In genomic region chr5:775960-776861, GRCh38 we compare ENCODE assay signal across 16 cellular contexts. TPM values are rescaled to one million over a fixed set of nuclear protein-coding genes. Genes with fewer than 3 reads are reported as not detected.
A peak's percentile ranks its signal among the peaks of the same experiment; 100 is the strongest.
DNase-seq lines count a peak whose midpoint lies in the region; ATAC-seq and TF ChIP-seq lines count a peak whose summit lies in the region.
"Had no signal": no experiment of that assay in that cellular context is flagged by ENCODE, and none has a peak within 500 bp of the region (broad histone marks: within the 10 kb centered on the region; RNA-seq: fewer than 3 reads in every experiment).

No MANE protein-coding gene starts in this region.

- H3K4me3 ChIP-seq in esophagus muscularis mucosa: no peak overlapping the region
- H3K4me3 ChIP-seq in psoas muscle: peak overlapping the region; percentile 34

- ATAC-seq in psoas muscle: peak in 1 of 4 donors; percentile 2
- ATAC-seq: stimulated activated naive CD8-positive, alpha-beta T cell treated with anti-CD3 and anti-CD28 coated beads, Interleukin-15, Interleukin-2, amounts not matched to agents 100 U/mL and 50 U/mL, for 24 hours had no signal

- TF ChIP-seq EP300 in esophagus muscularis mucosa (IDR thresholded peaks at IDR 0.05): no peak

- H3K27me3 ChIP-seq in esophagus muscularis mucosa (no peaks in the 10 kb centered on the region), psoas muscle (ENCODE audit: insufficient read depth in 3 of 3, low read length in 2 of 3) (no peaks in the 10 kb centered on the region)

- in situ Hi-C loops in GM13976 (cut with MboI; ENCODE audit: low sequenced_read_pairs, unreplicated experiment): no loop called here

- H3K27ac ChIP-seq in esophagus muscularis mucosa (replicated peaks in 1 of 4): no peak overlapping the region
- H3K27ac ChIP-seq in psoas muscle: no peak overlapping the region

- TF ChIP-seq POLR2A in esophagus muscularis mucosa (IDR thresholded peaks at IDR 0.05; ENCODE audit: low read depth): no peak

- peak; percentile 49 for DNase-seq in NCI-H748 (lab: John Stamatoyannopoulos, UW; ENCODE audit: unreplicated experiment)
- DNase-seq in NCI-H748 treated with DMSO at 0.1 percent for 48 hours (lab: John Stamatoyannopoulos, UW): no peak
- DNase-seq in GM13976 (ENCODE audit: low spot score): peak; percentile 44
- peak; percentile 50 for DNase-seq in esophagus muscularis mucosa (ENCODE audit: extremely low spot score)
- DNase-seq in psoas muscle: peak in 1 of 2 donors; percentile 25
- DNase-seq in A172 (ENCODE audit: low spot score): no peak
- no peak for DNase-seq in NCI-H2196 treated with DMSO at 0.1 percent for 48 hours (lab: John Stamatoyannopoulos, UW; ENCODE audit: unreplicated experiment)
- DNase-seq in NCI-H526 treated with DMSO at 0.1 percent for 48 hours (lab: John Stamatoyannopoulos, UW): no peak
- DNase-seq: activated naive CD4-positive, alpha-beta T cell treated with anti-CD3 and anti-CD28 coated beads, Interleukin-2, amount 50 U/mL, for 16 hours; CD8-positive, alpha-beta memory T cell; effector memory CD4-positive, alpha-beta T cell; NCI-H2081; NCI-H82; stimulated activated naive CD8-positive, alpha-beta T cell treated with anti-CD3 and anti-CD28 coated beads, Interleukin-15, Interleukin-2, amounts not matched to agents 100 U/mL and 50 U/mL, for 24 hours had no signal

- intact Hi-C loops in esophagus muscularis mucosa (cut with DNase I): no loop called here
- intact Hi-C loops in psoas muscle (cut with DNase I): no loop called here

- 87% methylated on average over 19 of the region's 20 CpGs for WGBS in esophagus muscularis mucosa
- WGBS in psoas muscle, 3 donors: 89 to 92% (median 90%) methylated on average over 17 to 20 of the region's 20 CpGs

- peaks cover 0 to 18% (median 0%) of the 10 kb centered on the region in 4 donors for H3K36me3 ChIP-seq in esophagus muscularis mucosa
- no peaks in the 10 kb centered on the region for H3K36me3 ChIP-seq in psoas muscle (ENCODE audit: insufficient read depth in 1 of 2, low read depth in 1 of 2)

- no peak for TF ChIP-seq CTCF in GM13976 (IDR thresholded peaks at IDR 0.05; ENCODE audit: borderline replicate concordance, control extremely low read depth, extremely low read depth, insufficient read depth, missing control alignments)
- TF ChIP-seq CTCF in esophagus muscularis mucosa (IDR thresholded peaks at IDR 0.05): no peak
- TF ChIP-seq CTCF in psoas muscle (IDR thresholded peaks at IDR 0.05): no peak

- peaks cover 6 to 48% (median 13%) of the 10 kb centered on the region in 4 donors for H3K4me1 ChIP-seq in esophagus muscularis mucosa
- peaks cover 5% of the 10 kb centered on the region for H3K4me1 ChIP-seq in psoas muscle

- H3K9me3 ChIP-seq in esophagus muscularis mucosa (no peaks in the 10 kb centered on the region), psoas muscle (no peaks in the 10 kb centered on the region)

RNA-seq across cellular contexts. Expression of gene ZDHHC11B, which starts 8.3 kb away (rescaled TPM):
- total RNA-seq in esophagus muscularis mucosa (10 to 100 TPM in 1 of 4 donors, 1 to 10 TPM in 3; 2.2 to 11.7 (median 6.2) TPM), psoas muscle (1 to 10 TPM in 3 of 4 donors, under 1 TPM in 1; 0.99 to 7.4 (median 2.8) TPM)
- polyA plus RNA-seq in psoas muscle: 1 to 10 TPM in 1 of 3 donors, under 1 TPM in 2; 0.38 to 1.3 (median 0.55) TPM
- total RNA-seq in A172 (2014; rRNA removed; shearing (Covaris generic)): 0.26 and 2.3 TPM in 2 replicates
- total RNA-seq: lung microvascular endothelial cell, MCF 10A had no signal
- polyA plus RNA-seq: CD8-positive, alpha-beta memory T cell had no signal

Comparison
In these comparisons a context has a peak if more than half of its experiments do, and no peak if none do; other contexts are left out.
1. DNase-seq: peak in NCI-H748 (single experiment), GM13976 (single experiment) and esophagus muscularis mucosa (single experiment); none in NCI-H748 treated with DMSO at 0.1 percent for 48 hours (single experiment), A172 (single experiment), NCI-H2196 treated with DMSO at 0.1 percent for 48 hours (single experiment) and NCI-H526 treated with DMSO at 0.1 percent for 48 hours (single experiment).